In genomic region chrX:133410555-133410954, GRCh38 we compare ENCODE assay signal across 31 cellular contexts. TPM values are rescaled to one million over a fixed set of nuclear protein-coding genes. Genes with fewer than 3 reads are reported as not detected.
"Had no signal": no experiment of that assay in that cellular context is flagged by ENCODE, and none has a peak within 500 bp of the region (broad histone marks: within the 10 kb centered on the region; RNA-seq: fewer than 3 reads in every experiment).

No MANE protein-coding gene starts in this region.

- H3K4me1 Mint-ChIP-seq: activated T-helper 17 cell treated with anti-CD3 and anti-CD28 coated beads, Interleukin-2, amount 50 U/mL, for 72 hours; central memory CD8-positive, alpha-beta T cell; T-helper 17 cell had no signal

- H3K4me1 ChIP-seq: colonic mucosa, vagina had no signal

- DNase-seq: activated CD4-positive, alpha-beta T cell treated with anti-CD3 and anti-CD28 coated beads, Interleukin-2, amount 50 U/mL, for 1 hour; activated CD8-positive, alpha-beta T cell treated with anti-CD3 and anti-CD28 coated beads for 36 hours; activated naive CD8-positive, alpha-beta T cell treated with anti-CD3 and anti-CD28 coated beads, Interleukin-2, amount 50 U/mL, for 24 hours; activated T-cell treated with anti-CD3 and anti-CD28 coated beads, Interleukin-2, amount 50 U/mL, for 4 hours; colonic mucosa; effector memory CD4-positive, alpha-beta T cell; erythroblast; gastrocnemius medialis; glutamatergic neuron; islet precursor cell; left cardiac atrium; left ventricle myocardium superior; ovary; stimulated activated CD4-positive, alpha-beta T cell treated with anti-CD3 and anti-CD28 coated beads, Interleukin-1b, Interleukin-23, amount 100 ng/mL, for 48 hours; stimulated activated CD4-positive, alpha-beta T cell treated with anti-CD3 and anti-CD28 coated beads, Interleukin-4, amount 100 ng/mL, for 4 hours; stimulated activated CD8-positive, alpha-beta memory T cell treated with anti-CD3 and anti-CD28 coated beads, Interleukin-4, amount 100 ng/mL, for 48 hours; stimulated activated naive CD8-positive, alpha-beta T cell treated with anti-CD3 and anti-CD28 coated beads, Interleukin-15, amount 100 ng/mL, for 72 hours; substantia nigra; T-helper 17 cell; T1000; upper lobe of left lung had no signal

- H3K4me3 ChIP-seq: colonic mucosa, gastrocnemius medialis, ovary, skin epidermis, upper lobe of left lung, vagina had no signal

- H3K36me3 Mint-ChIP-seq: activated naive CD4-positive, alpha-beta T cell treated with anti-CD3 and anti-CD28 coated beads, Interleukin-2, amount 50 U/mL, for 24 hours; stimulated activated memory B cell treated with anti-CD40 and anti-IgM and Interleukin-4, amounts not matched to agents 10 μg/mL and 1 μg/mL and 100 μg/mL, for 72 hours had no signal

- H3K27ac Mint-ChIP-seq: activated CD8-positive, alpha-beta T cell treated with anti-CD3 and anti-CD28 coated beads for 36 hours; activated naive CD4-positive, alpha-beta T cell treated with anti-CD3 and anti-CD28 coated beads, Interleukin-2, amount 50 U/mL, for 24 hours; activated naive CD8-positive, alpha-beta T cell treated with anti-CD3 and anti-CD28 coated beads, Interleukin-2, amount 50 U/mL, for 24 hours; activated T-helper 17 cell treated with anti-CD3 and anti-CD28 coated beads, Interleukin-2, amount 50 U/mL, for 72 hours; progenitor cell of endocrine pancreas; stimulated activated memory B cell treated with anti-CD40 and anti-IgM and Interleukin-4, amounts not matched to agents 10 μg/mL and 1 μg/mL and 100 μg/mL, for 72 hours; stimulated activated naive CD8-positive, alpha-beta T cell treated with anti-CD3 and anti-CD28 coated beads, Interleukin-15, amount 100 ng/mL, for 72 hours; T-helper 17 cell had no signal

- H3K27ac ChIP-seq: colonic mucosa, gastrocnemius medialis, neutrophil, ovary, skin epidermis, upper lobe of left lung, vagina had no signal

- H3K9me3 Mint-ChIP-seq: activated CD8-positive, alpha-beta T cell treated with anti-CD3 and anti-CD28 coated beads for 36 hours; activated naive CD4-positive, alpha-beta T cell treated with anti-CD3 and anti-CD28 coated beads, Interleukin-2, amount 50 U/mL, for 24 hours; activated naive CD8-positive, alpha-beta T cell treated with anti-CD3 and anti-CD28 coated beads, Interleukin-2, amount 50 U/mL, for 24 hours; activated T-cell treated with anti-CD3 and anti-CD28 coated beads, Interleukin-2, amount 50 U/mL, for 4 hours; activated T-helper 17 cell treated with anti-CD3 and anti-CD28 coated beads, Interleukin-2, amount 50 U/mL, for 72 hours; central memory CD8-positive, alpha-beta T cell; nephron; stimulated activated memory B cell treated with anti-CD40 and anti-IgM and Interleukin-4, amounts not matched to agents 10 μg/mL and 1 μg/mL and 100 μg/mL, for 72 hours; stimulated activated naive CD8-positive, alpha-beta T cell treated with anti-CD3 and anti-CD28 coated beads, Interleukin-15, amount 100 ng/mL, for 72 hours had no signal

- H3K9me3 ChIP-seq: colonic mucosa, gastrocnemius medialis, neutrophil, ovary, vagina had no signal

- ATAC-seq: activated CD8-positive, alpha-beta T cell treated with anti-CD3 and anti-CD28 coated beads for 36 hours; activated naive CD8-positive, alpha-beta T cell treated with anti-CD3 and anti-CD28 coated beads, Interleukin-2, amount 50 U/mL, for 24 hours; activated T-cell treated with anti-CD3 and anti-CD28 coated beads, Interleukin-2, amount 50 U/mL, for 4 hours; activated T-helper 17 cell treated with anti-CD3 and anti-CD28 coated beads, Interleukin-2, amount 50 U/mL, for 72 hours; gastrocnemius medialis; left cardiac atrium; left ventricle myocardium superior; sciatic nerve; stimulated activated memory B cell treated with anti-CD40 and anti-IgM and Interleukin-4, amounts not matched to agents 10 μg/mL and 1 μg/mL and 100 μg/mL, for 72 hours; stimulated activated naive CD8-positive, alpha-beta T cell treated with anti-CD3 and anti-CD28 coated beads, Interleukin-15, amount 100 ng/mL, for 72 hours; T-helper 17 cell had no signal

- H3K27me3 ChIP-seq: colonic mucosa, gastrocnemius medialis, ovary, vagina had no signal

- H3K4me3 Mint-ChIP-seq: activated CD8-positive, alpha-beta T cell treated with anti-CD3 and anti-CD28 coated beads for 36 hours; activated naive CD4-positive, alpha-beta T cell treated with anti-CD3 and anti-CD28 coated beads, Interleukin-2, amount 50 U/mL, for 24 hours; activated naive CD8-positive, alpha-beta T cell treated with anti-CD3 and anti-CD28 coated beads, Interleukin-2, amount 50 U/mL, for 24 hours; activated T-cell treated with anti-CD3 and anti-CD28 coated beads, Interleukin-2, amount 50 U/mL, for 4 hours; activated T-helper 17 cell treated with anti-CD3 and anti-CD28 coated beads, Interleukin-2, amount 50 U/mL, for 72 hours; central memory CD8-positive, alpha-beta T cell; stimulated activated memory B cell treated with anti-CD40 and anti-IgM and Interleukin-4, amounts not matched to agents 10 μg/mL and 1 μg/mL and 100 μg/mL, for 72 hours; stimulated activated naive CD8-positive, alpha-beta T cell treated with anti-CD3 and anti-CD28 coated beads, Interleukin-15, amount 100 ng/mL, for 72 hours; T-helper 17 cell had no signal

- H3K27me3 Mint-ChIP-seq: central memory CD8-positive, alpha-beta T cell had no signal

- H3K36me3 ChIP-seq: colonic mucosa, gastrocnemius medialis, neutrophil, ovary, upper lobe of left lung, vagina had no signal

RNA-seq across cellular contexts. Expression of gene GPC4, which starts 4.7 kb away (rescaled TPM):
- total RNA-seq: activated CD8-positive, alpha-beta T cell treated with anti-CD3 and anti-CD28 coated beads for 36 hours; activated T-helper 17 cell treated with anti-CD3 and anti-CD28 coated beads, Interleukin-2, amount 50 U/mL, for 72 hours; T-helper 17 cell had no signal
